In genomic region chr1:57839067-57839466, GRCh38 we compare ENCODE assay signal across 20 cellular contexts.
A peak's percentile ranks its signal among the peaks of the same experiment; 100 is the strongest.
DNase-seq lines count a peak whose midpoint lies in the region; ATAC-seq and TF ChIP-seq lines count a peak whose summit lies in the region.
"Had no signal": no experiment of that assay in that cellular context is flagged by ENCODE, and none has a peak within 500 bp of the region (broad histone marks: within the 10 kb centered on the region; RNA-seq: fewer than 3 reads in every experiment).

No MANE protein-coding gene starts in this region.

- TF ChIP-seq CTCF in fibroblast of the aortic adventitia (IDR thresholded peaks at IDR 0.05; ENCODE audit: insufficient read depth, low read length): no peak

- H3K9me3 ChIP-seq in adipocyte (ENCODE audit: control insufficient read depth, low read length): peaks cover 6% of the 10 kb centered on the region

- H3K9ac ChIP-seq in adipocyte (ENCODE audit: low read length): no peak overlapping the region

- H3K4me1 ChIP-seq in adipocyte (ENCODE audit: control insufficient read depth, insufficient read depth, low read length): peaks cover 8% of the 10 kb centered on the region
- H3K4me1 ChIP-seq: esophagus squamous epithelium, right atrium auricular region had no signal

- H3K4me3 ChIP-seq in adipocyte (ENCODE audit: low read length) (no peak overlapping the region), fibroblast of the aortic adventitia (ENCODE audit: low read depth, low read length) (no peak overlapping the region)
- H3K4me3 ChIP-seq: esophagus squamous epithelium, right atrium auricular region had no signal

- no peaks in the 10 kb centered on the region for H3K27me3 ChIP-seq in adipocyte (replicated peaks; ENCODE audit: control insufficient read depth, insufficient read depth, low read length)
- H3K27me3 ChIP-seq: esophagus squamous epithelium, right atrium auricular region had no signal

- DNase-seq in AG08396 (ENCODE audit: low spot score) (peak; percentile 6), MV-4-11 (lab: John Stamatoyannopoulos, UW) (peak; percentile 19), adipocyte (ENCODE audit: low read depth) (peak; percentile 82), fibroblast of the aortic adventitia (ENCODE audit: low read depth) (peak; percentile 26), NCI-H69 (lab: John Stamatoyannopoulos, UW) (no peak), COLO668 (lab: John Stamatoyannopoulos, UW; ENCODE audit: unreplicated experiment) (no peak), iPS-NIHi7 (ENCODE audit: extremely low spot score) (no peak)
- DNase-seq: activated CD4-positive, alpha-beta T cell treated with anti-CD3 and anti-CD28 coated beads, Interleukin-2, amount 10 ng/mL, durations not matched to agents 24 days and 14 days; C1 segment of cervical spinal cord; esophagus squamous epithelium; GOT3; naive B cell; NCI-H1694 treated with DMSO at 0.1 percent for 48 hours; occipital lobe; stimulated activated naive CD8-positive, alpha-beta T cell treated with anti-CD3 and anti-CD28 coated beads, Interleukin-15, amount 100 ng/mL, for 72 hours had no signal

- no peak for ATAC-seq in GM21717 (IDR thresholded peaks at IDR 0.05; ENCODE audit: unreplicated experiment)
- ATAC-seq: activated naive CD4-positive, alpha-beta T cell treated with anti-CD3 and anti-CD28 coated beads, Interleukin-2, amount 50 U/mL, for 72 hours; left lobe of liver; Panc1; stimulated activated naive CD8-positive, alpha-beta T cell treated with anti-CD3 and anti-CD28 coated beads, Interleukin-15, amount 100 ng/mL, for 72 hours had no signal

- H3K36me3 ChIP-seq in adipocyte (ENCODE audit: control insufficient read depth, insufficient read depth, low read length, severe bottlenecking): no peaks in the 10 kb centered on the region
- H3K36me3 ChIP-seq: esophagus squamous epithelium, right atrium auricular region had no signal

Comparison
In these comparisons a context has a peak if more than half of its experiments do, and no peak if none do; other contexts are left out.
1. DNase-seq: peak in AG08396 (single experiment), MV-4-11 (single experiment), adipocyte (single experiment) and fibroblast of the aortic adventitia (single experiment); none in NCI-H69 (single experiment), COLO668 (single experiment) and iPS-NIHi7 (single experiment).